Comparison of ENCODE assay signal across 29 cellular contexts in the genomic region with DNA sequence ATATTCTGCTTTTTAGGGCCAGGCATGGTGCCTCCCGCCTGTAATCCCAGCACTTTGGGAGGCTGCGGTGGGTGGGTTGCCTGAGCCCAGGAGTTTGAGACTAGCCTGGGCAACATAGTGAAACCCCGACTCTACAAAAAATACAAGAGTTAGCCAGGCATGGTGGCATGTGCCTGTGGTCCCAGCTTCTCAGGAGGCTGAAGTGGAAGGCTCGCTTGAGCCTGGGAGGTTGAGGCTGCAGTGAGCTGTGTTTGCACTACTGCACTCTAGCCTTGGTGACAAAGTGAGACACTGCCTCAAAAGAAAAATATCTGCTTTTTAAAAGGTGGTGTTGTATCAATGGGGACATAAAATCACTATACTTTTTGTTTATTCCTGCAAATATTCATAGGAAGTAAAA.
"Had no signal": no experiment of that assay in that cellular context is flagged by ENCODE, and none has a peak within 500 bp of the region (broad histone marks: within the 10 kb centered on the region; RNA-seq: fewer than 3 reads in every experiment).

No MANE protein-coding gene starts in this region.

- H3K4me3 ChIP-seq: coronary artery, esophagus muscularis mucosa, gastroesophageal sphincter, heart right ventricle, lung, prostate gland, right atrium auricular region, smooth muscle cell, stomach, thyroid gland, vagina had no signal

- H3K27ac Mint-ChIP-seq: immature natural killer cell, memory B cell, natural killer cell had no signal

- H3K36me3 Mint-ChIP-seq: immature natural killer cell, memory B cell, natural killer cell had no signal

- H3K4me3 Mint-ChIP-seq: immature natural killer cell, memory B cell, natural killer cell had no signal

- H3K9me3 ChIP-seq: esophagus muscularis mucosa, gastroesophageal sphincter, heart right ventricle, prostate gland, right atrium auricular region, stomach, thyroid gland, vagina had no signal

- H3K27me3 ChIP-seq: esophagus muscularis mucosa, foreskin keratinocyte, gastroesophageal sphincter, right atrium auricular region, stomach, thyroid gland, vagina had no signal

- H3K4me1 ChIP-seq: heart right ventricle, prostate gland, right atrium auricular region, stomach, thyroid gland, vagina had no signal

- H3K4me1 Mint-ChIP-seq: immature natural killer cell, memory B cell, natural killer cell had no signal

- H3K9me3 Mint-ChIP-seq: memory B cell had no signal

- H3K36me3 ChIP-seq: esophagus muscularis mucosa, gastroesophageal sphincter, heart right ventricle, prostate gland, right atrium auricular region, stomach, thyroid gland, vagina had no signal

- DNase-seq: dermis blood vessel endothelial cell; effector memory CD4-positive, alpha-beta T cell; foreskin keratinocyte; heart right ventricle; hippocampal formation; immature natural killer cell; islet precursor cell; kidney glomerular epithelial cell; natural killer cell; nucleus accumbens; stimulated activated CD4-positive, alpha-beta T cell treated with anti-CD3 and anti-CD28 coated beads, Interleukin-12 subunit alpha, Interleukin-12 subunit beta, amount 100 ng/mL, for 4 hours; stimulated activated CD4-positive, alpha-beta T cell treated with anti-CD3 and anti-CD28 coated beads, Interleukin-1b, Interleukin-23, amount 100 ng/mL, for 48 hours; stimulated activated CD4-positive, alpha-beta T cell treated with anti-CD3 and anti-CD28 coated beads, Interleukin-4, amount 100 ng/mL, for 1 hour; stimulated activated CD8-positive, alpha-beta memory T cell treated with anti-CD3 and anti-CD28 coated beads, Interleukin-4, amount 100 ng/mL, for 48 hours; stimulated activated naive CD4-positive, alpha-beta T cell treated with Interleukin-2 at 50 U/mL for 16 hours; stomach; thyroid gland; trophoblast cell had no signal

- H3K4me2 ChIP-seq: smooth muscle cell had no signal

- ATAC-seq: foreskin keratinocyte, gastroesophageal sphincter, heart right ventricle, left lobe of liver, natural killer cell, sciatic nerve had no signal

- H3K27ac ChIP-seq: coronary artery, esophagus muscularis mucosa, foreskin keratinocyte, gastroesophageal sphincter, heart right ventricle, prostate gland, right atrium auricular region, stomach, thyroid gland, vagina had no signal
